1 cellular context compared by ENCODE assay signal in genomic region chr6:24827970-24828369, GRCh38.
TF ChIP-seq lines count a peak whose summit lies in the region.

No MANE protein-coding gene starts in this region.

TF ChIP-seq in WTC11, 78 proteins besides CTCF, POLR2A, EP300 and RAD21 (continued from another document):
- no peak for TF ChIP-seq AFF4 (CRISPR knock-in tag; IDR thresholded peaks at IDR 0.05; ENCODE audit: borderline replicate concordance)
- TF ChIP-seq ZNF423 (CRISPR knock-in tag; IDR thresholded peaks at IDR 0.05) = no peak
- no peak for TF ChIP-seq NFE2L1 (CRISPR knock-in tag; IDR thresholded peaks at IDR 0.05)
- TF ChIP-seq E2F4 (CRISPR knock-in tag; IDR thresholded peaks at IDR 0.05; ENCODE audit: borderline replicate concordance, low read depth) = no peak
